ENCODE assay signal across 9 cellular contexts in the genomic region with DNA sequence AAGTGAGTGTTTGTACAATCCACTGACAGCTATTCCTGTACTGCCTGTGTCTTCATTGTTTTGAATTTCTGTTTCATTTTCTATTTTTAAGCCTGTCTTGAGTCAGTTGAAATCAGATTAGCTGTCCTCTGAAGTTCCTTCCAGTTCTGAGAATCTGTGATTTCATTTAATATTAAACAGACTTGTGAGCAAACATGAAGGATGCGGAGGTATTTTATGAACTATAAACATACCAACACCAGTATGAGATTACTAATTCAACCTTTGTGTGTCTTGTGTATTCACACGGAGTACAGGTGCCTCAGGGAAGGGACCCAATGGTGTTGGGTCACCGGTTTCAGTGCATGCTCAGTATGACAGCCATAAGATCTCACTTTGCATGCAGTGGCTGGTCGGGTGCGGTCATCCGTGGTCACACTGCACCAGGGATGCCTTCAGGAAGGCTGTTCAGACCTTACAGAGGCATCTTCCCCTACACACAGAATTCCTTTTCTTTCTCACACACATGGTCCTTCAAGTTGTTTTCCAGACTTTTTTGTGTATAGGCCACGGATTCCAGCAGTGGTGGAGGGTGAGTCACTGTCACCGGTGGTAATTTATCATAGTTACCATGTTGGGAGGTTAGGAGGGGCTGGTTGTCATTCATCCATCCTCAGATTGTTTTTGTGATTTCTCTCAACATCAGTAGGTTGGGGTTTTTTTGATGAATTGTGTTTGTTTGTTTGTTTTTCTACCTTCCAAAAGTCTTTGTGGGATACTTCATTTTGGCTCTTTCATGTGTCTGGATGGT.
A peak's percentile ranks its signal among the peaks of the same experiment; 100 is the strongest.
DNase-seq lines count a peak whose midpoint lies in the region; ATAC-seq lines count a peak whose summit lies in the region.
"Had no signal": no experiment of that assay in that cellular context is flagged by ENCODE, and none has a peak within 500 bp of the region (broad histone marks: within the 10 kb centered on the region; RNA-seq: fewer than 3 reads in every experiment).

No MANE protein-coding gene starts in this region.

- no peaks in the 10 kb centered on the region for H3K36me3 ChIP-seq in Karpas-422 (ENCODE audit: insufficient read depth, low read length)
- H3K36me3 ChIP-seq: upper lobe of right lung had no signal

- H3K27me3 ChIP-seq in Karpas-422 (ENCODE audit: low read length), result no peaks in the 10 kb centered on the region
- H3K27me3 ChIP-seq: upper lobe of right lung had no signal

- no peaks in the 10 kb centered on the region for H3K9me3 Mint-ChIP-seq in effector memory CD8-positive, alpha-beta T cell

- no peak overlapping the region for H3K9ac ChIP-seq in Karpas-422 (ENCODE audit: low read length)
- H3K9ac ChIP-seq: GM23248 had no signal

- H3K27ac Mint-ChIP-seq in effector memory CD8-positive, alpha-beta T cell, result peak overlapping the region in 1 of 2 donors; percentile 35

- no peaks in the 10 kb centered on the region for H3K9me3 ChIP-seq in Karpas-422 (ENCODE audit: low read length)
- H3K9me3 ChIP-seq: upper lobe of right lung had no signal

- DNase-seq in effector memory CD8-positive, alpha-beta T cell, result no peak
- DNase-seq in Karpas-422 (no peak), DMS53 treated with DMSO at 0.1 percent for 48 hours (lab: John Stamatoyannopoulos, UW; ENCODE audit: unreplicated experiment) (no peak), NCI-H2196 (lab: John Stamatoyannopoulos, UW; ENCODE audit: unreplicated experiment) (no peak)
- DNase-seq: GM23248, upper lobe of right lung had no signal

- H3K4me2 ChIP-seq in Karpas-422 (ENCODE audit: low read depth, low read length, poor library complexity, severe bottlenecking), result no peak overlapping the region

- H4K20me1 ChIP-seq in Karpas-422 (ENCODE audit: insufficient read depth, low read depth, low read length), result no peaks in the 10 kb centered on the region

- H3K4me3 Mint-ChIP-seq in effector memory CD8-positive, alpha-beta T cell, result peak overlapping the region; percentile 62 to 68

- no peaks in the 10 kb centered on the region for H3K79me2 ChIP-seq in Karpas-422 (ENCODE audit: low read length)

- H2AFZ ChIP-seq in Karpas-422 (ENCODE audit: low read length), result no peak overlapping the region

- ATAC-seq in GM18861 (IDR thresholded peaks at IDR 0.05; ENCODE audit: unreplicated experiment) (peak; percentile 63), GM21423 (IDR thresholded peaks at IDR 0.05; ENCODE audit: unreplicated experiment) (peak; percentile 67), HG03432 (IDR thresholded peaks at IDR 0.05; ENCODE audit: unreplicated experiment) (peak; percentile 77)
- ATAC-seq in effector memory CD8-positive, alpha-beta T cell (replicated peaks), result no peak
- ATAC-seq: upper lobe of right lung had no signal

- no peaks in the 10 kb centered on the region for H3K27me3 Mint-ChIP-seq in effector memory CD8-positive, alpha-beta T cell

- no peaks in the 10 kb centered on the region for H3K36me3 Mint-ChIP-seq in effector memory CD8-positive, alpha-beta T cell (ENCODE audit: insufficient read depth)

- H3K4me3 ChIP-seq in Karpas-422 (ENCODE audit: low read length), result no peak overlapping the region
- H3K4me3 ChIP-seq: upper lobe of right lung had no signal

- H3K4me1 Mint-ChIP-seq in effector memory CD8-positive, alpha-beta T cell (ENCODE audit: low read depth in 2 of 2), result peaks cover 45 to 59% of the 10 kb centered on the region in 2 donors

- H3K4me1 ChIP-seq in Karpas-422 (ENCODE audit: low read length), result no peaks in the 10 kb centered on the region

- H3K9me2 ChIP-seq in Karpas-422 (replicated peaks; ENCODE audit: insufficient read depth, low read length), result no peaks in the 10 kb centered on the region

- no peak overlapping the region for H3K27ac ChIP-seq in Karpas-422 (ENCODE audit: low read length)
- H3K27ac ChIP-seq: GM23248, upper lobe of right lung had no signal
